In the genomic region with DNA sequence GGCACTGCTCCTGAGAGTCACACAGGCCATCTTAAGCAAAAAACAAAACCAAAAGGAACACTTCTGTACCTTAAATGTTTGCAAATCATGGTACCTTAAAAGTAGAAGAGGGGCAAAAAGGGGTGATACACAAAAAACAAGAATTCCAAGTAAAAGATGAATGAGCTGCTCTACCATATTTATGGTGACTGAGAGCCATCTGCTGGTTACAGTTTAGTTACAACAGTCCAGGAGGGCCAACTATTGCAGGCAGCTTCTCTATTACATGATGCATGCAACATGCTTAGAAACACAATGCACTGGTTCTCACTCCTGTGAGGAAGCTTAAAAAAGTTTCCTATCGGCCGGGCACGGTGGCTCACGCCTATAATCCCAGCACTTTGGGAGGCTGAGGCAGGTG, we compare ENCODE assay signal across 9 cellular contexts. TPM values are rescaled to one million over a fixed set of nuclear protein-coding genes. Genes with fewer than 3 reads are reported as not detected.
DNase-seq lines count a peak whose midpoint lies in the region; ATAC-seq, FAIRE-seq and TF ChIP-seq lines count a peak whose summit lies in the region.
"Had no signal": no experiment of that assay in that cellular context is flagged by ENCODE, and none has a peak within 500 bp of the region (broad histone marks: within the 10 kb centered on the region; RNA-seq: fewer than 3 reads in every experiment).

No MANE protein-coding gene starts in this region.

- no peaks in the 10 kb centered on the region for H3K9me3 Mint-ChIP-seq in CD4-positive, CD25-positive, alpha-beta regulatory T cell
- peaks cover 2% of the 10 kb centered on the region for H3K9me3 Mint-ChIP-seq in neural progenitor cell

- H4K20me1 ChIP-seq in neural progenitor cell (ENCODE audit: low read depth) = no peaks in the 10 kb centered on the region

- H3K79me2 ChIP-seq in neural progenitor cell (ENCODE audit: low read depth) = no peaks in the 10 kb centered on the region

- no peak for ATAC-seq in CD4-positive, CD25-positive, alpha-beta regulatory T cell (ENCODE audit: low read depth in 2 of 2)
- no peak for ATAC-seq in GM19328 (IDR thresholded peaks at IDR 0.05; ENCODE audit: unreplicated experiment)

- H3K27ac ChIP-seq in CD4-positive, CD25-positive, alpha-beta regulatory T cell (ENCODE audit: insufficient read depth, low read length, poor library complexity, severe bottlenecking) = no peak overlapping the region
- no peak overlapping the region for H3K27ac ChIP-seq in esophagus muscularis mucosa (replicated peaks in 1 of 4)
- no peak overlapping the region for H3K27ac ChIP-seq in neural progenitor cell
- H3K27ac ChIP-seq: KMS-11 had no signal

- H3F3A ChIP-seq in neural progenitor cell (ENCODE audit: low read depth) = peaks cover 10% of the 10 kb centered on the region

- H3K36me3 Mint-ChIP-seq in CD4-positive, CD25-positive, alpha-beta regulatory T cell = peaks cover 22% of the 10 kb centered on the region
- H3K36me3 Mint-ChIP-seq in neural progenitor cell = peaks cover 2% of the 10 kb centered on the region

- DNase-seq in CD4-positive, CD25-positive, alpha-beta regulatory T cell = peak in 2 of 3 donors; percentile 11 to 30
- peak; percentile 14 for DNase-seq in H4 (ENCODE audit: low spot score)
- peak; percentile 30 for DNase-seq in RCC 7860 (ENCODE audit: low spot score)
- DNase-seq in esophagus muscularis mucosa (ENCODE audit: extremely low spot score) = no peak
- peak; percentile 75 for DNase-seq in neural progenitor cell (ENCODE audit: low spot score)
- DNase-seq in HuH-7.5 (ENCODE audit: low spot score) = no peak
- DNase-seq in activated CD8-positive, alpha-beta memory T cell treated with anti-CD3 and anti-CD28 coated beads for 24 hours = no peak

- H3K4me1 Mint-ChIP-seq in CD4-positive, CD25-positive, alpha-beta regulatory T cell = peaks cover 6 to 32% (median 19%) of the 10 kb centered on the region in 4 donors
- H3K4me1 Mint-ChIP-seq in neural progenitor cell = peaks cover 26% of the 10 kb centered on the region

- H3K4me1 ChIP-seq in CD4-positive, CD25-positive, alpha-beta regulatory T cell (ENCODE audit: control insufficient read depth, insufficient read depth, low read length, poor library complexity, severe bottlenecking) = no peaks in the 10 kb centered on the region
- H3K4me1 ChIP-seq in esophagus muscularis mucosa (peaks cover 0 to 34% (median 30%) of the 10 kb centered on the region in 4 donors), neural progenitor cell (peaks cover 30% of the 10 kb centered on the region)

- no peak overlapping the region for H3K9ac ChIP-seq in neural progenitor cell
- H3K9ac ChIP-seq: KMS-11 had no signal

- FAIRE-seq in RCC 7860 (lab: Jason Lieb, UNC) = peak; percentile 45

- WGBS in esophagus muscularis mucosa = 42% methylated on average over 4 of the region's 4 CpGs

- no peaks in the 10 kb centered on the region for H3K9me3 ChIP-seq in CD4-positive, CD25-positive, alpha-beta regulatory T cell (ENCODE audit: control insufficient read depth in 2 of 2, low read length in 2 of 2)
- H3K9me3 ChIP-seq in esophagus muscularis mucosa = no peaks in the 10 kb centered on the region
- no peaks in the 10 kb centered on the region for H3K9me3 ChIP-seq in neural progenitor cell (ENCODE audit: low read depth)

- intact Hi-C loops in esophagus muscularis mucosa (cut with DNase I) = loop anchor here (10.0 kb wide), 1 partner anchor 227 kb away; no protein-coding TSS in a partner anchor

- H3K27me3 Mint-ChIP-seq in CD4-positive, CD25-positive, alpha-beta regulatory T cell = no peaks in the 10 kb centered on the region
- no peaks in the 10 kb centered on the region for H3K27me3 Mint-ChIP-seq in neural progenitor cell (ENCODE audit: insufficient read depth, low read depth)

- no peak for TF ChIP-seq EP300 in esophagus muscularis mucosa (IDR thresholded peaks at IDR 0.05)

- H2AFZ ChIP-seq in neural progenitor cell (replicated peaks) = no peak overlapping the region

- TF ChIP-seq POLR2A in esophagus muscularis mucosa (IDR thresholded peaks at IDR 0.05; ENCODE audit: low read depth) = no peak

- no peaks in the 10 kb centered on the region for H3K27me3 ChIP-seq in CD4-positive, CD25-positive, alpha-beta regulatory T cell (ENCODE audit: control insufficient read depth, insufficient read depth, low read length)
- H3K27me3 ChIP-seq in esophagus muscularis mucosa = no peaks in the 10 kb centered on the region
- no peaks in the 10 kb centered on the region for H3K27me3 ChIP-seq in neural progenitor cell

- no peaks in the 10 kb centered on the region for H3K36me3 ChIP-seq in CD4-positive, CD25-positive, alpha-beta regulatory T cell (ENCODE audit: control insufficient read depth, insufficient read depth, low read length)
- H3K36me3 ChIP-seq in esophagus muscularis mucosa (no peaks in the 10 kb centered on the region), neural progenitor cell (no peaks in the 10 kb centered on the region)

- TF ChIP-seq CTCF in esophagus muscularis mucosa (IDR thresholded peaks at IDR 0.05) (peak; percentile 56 to 67 (median 61)), neural progenitor cell (IDR thresholded peaks at IDR 0.05) (peak; percentile 76)

- H3K4me3 Mint-ChIP-seq in CD4-positive, CD25-positive, alpha-beta regulatory T cell = no peak overlapping the region
- no peak overlapping the region for H3K4me3 Mint-ChIP-seq in neural progenitor cell

- no peak overlapping the region for H3K4me3 ChIP-seq in CD4-positive, CD25-positive, alpha-beta regulatory T cell (ENCODE audit: low read depth, low read length)
- no peak overlapping the region for H3K4me3 ChIP-seq in esophagus muscularis mucosa
- H3K4me3 ChIP-seq in neural progenitor cell = no peak overlapping the region

- no peak overlapping the region for H3K27ac Mint-ChIP-seq in CD4-positive, CD25-positive, alpha-beta regulatory T cell
- no peak overlapping the region for H3K27ac Mint-ChIP-seq in neural progenitor cell

- H3K4me2 ChIP-seq in neural progenitor cell = no peak overlapping the region
- H3K4me2 ChIP-seq: KMS-11 had no signal

RNA-seq across cellular contexts. Expression of a gene that starts 53.5 kb away (rescaled TPM):
- 83.7 TPM for total RNA-seq in CD4-positive, CD25-positive, alpha-beta regulatory T cell
- 100 to 1,000 TPM; 157 to 214 (median 189) TPM for polyA plus RNA-seq in CD4-positive, CD25-positive, alpha-beta regulatory T cell
- 69.9 and 103 TPM in 2 replicates for total RNA-seq in H4 (2014; rRNA removed; shearing (Covaris generic))
- total RNA-seq in esophagus muscularis mucosa = 100 to 1,000 TPM in 2 of 4 donors, 10 to 100 TPM in 2; 83.9 to 104 (median 94.5) TPM
- 63.3 and 79.7 TPM in 2 replicates for total RNA-seq in neural progenitor cell (ENCODE audit: low replicate concordance)

RNA-seq across cellular contexts. Expression of a gene that starts 54.4 kb away (rescaled TPM):
- total RNA-seq in CD4-positive, CD25-positive, alpha-beta regulatory T cell = not detected
- not detected for polyA plus RNA-seq in CD4-positive, CD25-positive, alpha-beta regulatory T cell
- total RNA-seq in H4 (2014; rRNA removed; shearing (Covaris generic)) = not detected in 2 replicates
- total RNA-seq in esophagus muscularis mucosa (1 to 10 TPM in 1 of 4 donors, under 1 TPM in 1, not detected in 2; 0.83 to 1.2 TPM), neural progenitor cell (ENCODE audit: low replicate concordance) (not detected in 2 replicates)

Comparison
In these comparisons a context has a peak if more than half of its experiments do, and no peak if none do; other contexts are left out.
1. DNase-seq: peak in CD4-positive, CD25-positive, alpha-beta regulatory T cell (2 of 3), H4 (single experiment), RCC 7860 (single experiment) and neural progenitor cell (single experiment); none in esophagus muscularis mucosa (single experiment), HuH-7.5 (single experiment) and activated CD8-positive, alpha-beta memory T cell treated with anti-CD3 and anti-CD28 coated beads for 24 hours (single experiment).